Comparison of ENCODE assay signal across 13 cellular contexts in the genomic region with DNA sequence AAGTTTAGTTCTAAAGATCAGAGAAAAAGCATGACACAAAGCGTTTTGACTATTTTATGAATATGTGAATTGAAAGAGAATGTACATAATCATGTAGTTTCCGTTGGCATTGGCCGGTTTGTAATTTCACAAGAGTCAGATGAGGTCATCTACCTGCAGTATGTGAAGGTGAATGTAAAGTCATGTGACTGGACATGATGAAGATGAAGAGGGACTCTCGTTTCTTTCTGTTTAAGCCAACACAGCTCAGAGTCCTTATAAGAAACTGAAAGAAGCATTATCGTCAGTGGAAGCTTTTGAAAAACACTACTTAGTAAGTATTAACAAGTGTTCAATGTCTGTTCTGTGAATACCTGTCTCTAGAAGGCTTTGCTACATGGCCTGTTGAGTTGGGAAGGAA. TPM values are rescaled to one million over a fixed set of nuclear protein-coding genes. Genes with fewer than 3 reads are reported as not detected.
DNase-seq lines count a peak whose midpoint lies in the region; ATAC-seq and TF ChIP-seq lines count a peak whose summit lies in the region.
"Had no signal": no experiment of that assay in that cellular context is flagged by ENCODE, and none has a peak within 500 bp of the region (broad histone marks: within the 10 kb centered on the region; RNA-seq: fewer than 3 reads in every experiment).

No MANE protein-coding gene starts in this region.

- no peak overlapping the region for H4K5ac ChIP-seq in H9 (ENCODE audit: insufficient read length, low read depth, low read length)

- no peaks in the 10 kb centered on the region for H3K27me3 Mint-ChIP-seq in activated naive CD4-positive, alpha-beta T cell treated with anti-CD3 and anti-CD28 coated beads for 36 hours (ENCODE audit: low read depth)
- H3K27me3 Mint-ChIP-seq in CD8-positive, alpha-beta T cell (ENCODE audit: low read depth), result no peaks in the 10 kb centered on the region
- H3K27me3 Mint-ChIP-seq in activated CD8-positive, alpha-beta T cell treated with anti-CD3 and anti-CD28 coated beads for 36 hours, result no peaks in the 10 kb centered on the region
- H3K27me3 Mint-ChIP-seq in immature natural killer cell (ENCODE audit: low read depth in 3 of 3) (peaks cover 0 to 11% (median 10%) of the 10 kb centered on the region in 3 donors), H9 (ENCODE audit: low read depth) (no peaks in the 10 kb centered on the region)
- H3K27me3 Mint-ChIP-seq: B cell had no signal

- H3K36me3 ChIP-seq in CD8-positive, alpha-beta T cell (ENCODE audit: insufficient read depth, low read length), result peaks cover 21% of the 10 kb centered on the region
- peaks cover 43% of the 10 kb centered on the region for H3K36me3 ChIP-seq in A673 (ENCODE audit: insufficient read depth, low read length, poor library complexity, severe bottlenecking)

- H2BK20ac ChIP-seq in H9 (ENCODE audit: low read depth, low read length, poor library complexity, severe bottlenecking), result no peak overlapping the region

- no peaks in the 10 kb centered on the region for H3K27me3 ChIP-seq in CD8-positive, alpha-beta T cell (ENCODE audit: insufficient read depth, low read length)
- no peaks in the 10 kb centered on the region for H3K27me3 ChIP-seq in H9 (ENCODE audit: insufficient read depth, low read length)
- no peaks in the 10 kb centered on the region for H3K27me3 ChIP-seq in A673 (replicated peaks; ENCODE audit: insufficient read depth, low read depth, low read length, poor library complexity)

- H3K23me2 ChIP-seq in H9 (ENCODE audit: insufficient read length, low read depth, low read length, poor library complexity, severe bottlenecking), result no peaks in the 10 kb centered on the region

- H3K56ac ChIP-seq in H9 (ENCODE audit: insufficient read length, low read depth, low read length), result no peak overlapping the region

- H3K18ac ChIP-seq in H9 (ENCODE audit: insufficient read length, low read depth, low read length), result no peak overlapping the region

- H3K9me3 Mint-ChIP-seq in activated naive CD4-positive, alpha-beta T cell treated with anti-CD3 and anti-CD28 coated beads for 36 hours, result no peaks in the 10 kb centered on the region
- no peaks in the 10 kb centered on the region for H3K9me3 Mint-ChIP-seq in CD8-positive, alpha-beta T cell
- no peaks in the 10 kb centered on the region for H3K9me3 Mint-ChIP-seq in activated CD8-positive, alpha-beta T cell treated with anti-CD3 and anti-CD28 coated beads for 36 hours
- H3K9me3 Mint-ChIP-seq in immature natural killer cell (no peaks in the 10 kb centered on the region), H9 (no peaks in the 10 kb centered on the region; a peak in 1 of 5 replicates)
- H3K9me3 Mint-ChIP-seq: GM23338 had no signal

- CTCF ChIA-PET in activated naive CD4-positive, alpha-beta T cell treated with anti-CD3 and anti-CD28 coated beads for 36 hours (lab: Charles Lee), result no interaction called here
- CTCF ChIA-PET in CD8-positive, alpha-beta T cell (lab: Charles Lee), result no interaction called here
- CTCF ChIA-PET in activated CD8-positive, alpha-beta T cell treated with anti-CD3 and anti-CD28 coated beads for 36 hours (lab: Charles Lee), result no interaction called here
- CTCF ChIA-PET in A673 (lab: Charles Lee), result interaction anchor here (0.6 kb wide), 1 partner anchor 224 kb away, joined by 3 read pairs; no protein-coding TSS in a partner anchor

- H4K20me1 ChIP-seq in H9 (ENCODE audit: control insufficient read depth, insufficient read depth, insufficient read length), result no peaks in the 10 kb centered on the region

- H2AK5ac ChIP-seq in H9 (ENCODE audit: insufficient read length, low read length), result no peak overlapping the region

- H3K4me2 ChIP-seq in H9 (ENCODE audit: insufficient read depth, insufficient read length, low read length), result no peak overlapping the region
- H3K4me2 ChIP-seq: GM23338 had no signal

- H4K8ac ChIP-seq in H9 (replicated peaks; ENCODE audit: insufficient read length, low read depth, low read length), result no peak overlapping the region

- no peak for DNase-seq in activated naive CD4-positive, alpha-beta T cell treated with anti-CD3 and anti-CD28 coated beads for 36 hours
- no peak for DNase-seq in activated naive CD4-positive, alpha-beta T cell treated with anti-CD3 and anti-CD28 coated beads, Interleukin-2, amount 50 U/mL, for 16 hours
- DNase-seq in CD8-positive, alpha-beta T cell, result no peak
- no peak for DNase-seq in activated CD8-positive, alpha-beta T cell treated with anti-CD3 and anti-CD28 coated beads for 36 hours
- DNase-seq in immature natural killer cell, result no peak
- no peak for DNase-seq in H9
- no peak for DNase-seq in hepatic stellate cell (ENCODE audit: low spot score)
- no peak for DNase-seq in A673 (ENCODE audit: low spot score)
- DNase-seq: NCI-H1436, NCI-H2029 treated with DMSO at 0.1 percent for 48 hours, NCI-H510A treated with DMSO at 0.1 percent for 48 hours had no signal

- ATAC-seq in CD8-positive, alpha-beta T cell, result no peak
- no peak for ATAC-seq in activated CD8-positive, alpha-beta T cell treated with anti-CD3 and anti-CD28 coated beads for 36 hours
- ATAC-seq: GM23338 had no signal

- no TSS peak for BruUV-seq in A673 (replicated peaks; lab: Mats Ljungman, UMichigan)

- no peak overlapping the region for H4K91ac ChIP-seq in H9 (ENCODE audit: insufficient read length, low read depth, low read length)

- POLR2A ChIA-PET in CD8-positive, alpha-beta T cell (lab: Charles Lee), result no interaction called here
- POLR2A ChIA-PET in activated CD8-positive, alpha-beta T cell treated with anti-CD3 and anti-CD28 coated beads for 36 hours (lab: Charles Lee), result interaction anchor here (1.1 to 1.9 kb wide), 2 partner anchors 8 to 11 kb away, joined by 3 to 12 read pairs; no protein-coding TSS in a partner anchor
- POLR2A ChIA-PET in A673 (lab: Charles Lee; ENCODE audit: low non-redundant PET), result no interaction called here

- peaks cover 40% of the 10 kb centered on the region for H3K36me3 Mint-ChIP-seq in activated naive CD4-positive, alpha-beta T cell treated with anti-CD3 and anti-CD28 coated beads for 36 hours (ENCODE audit: low read depth)
- peaks cover 84% of the 10 kb centered on the region for H3K36me3 Mint-ChIP-seq in CD8-positive, alpha-beta T cell
- peaks cover 50% of the 10 kb centered on the region for H3K36me3 Mint-ChIP-seq in activated CD8-positive, alpha-beta T cell treated with anti-CD3 and anti-CD28 coated beads for 36 hours (ENCODE audit: low read depth)
- H3K36me3 Mint-ChIP-seq in immature natural killer cell (peaks cover 48 to 61% (median 53%) of the 10 kb centered on the region in 3 donors), H9 (ENCODE audit: insufficient read depth in 1 of 3, low read depth in 3 of 3) (peaks cover 24 to 62% (median 55%) of the 10 kb centered on the region in 3 experiments; a peak in 6 of 7 replicates)

- peaks cover 15% of the 10 kb centered on the region for H3K4me1 ChIP-seq in CD8-positive, alpha-beta T cell (ENCODE audit: insufficient read depth, low read length)
- H3K4me1 ChIP-seq in H9 (ENCODE audit: insufficient read depth, low read length) (no peaks in the 10 kb centered on the region), A673 (ENCODE audit: insufficient read depth, low read length, poor library complexity, severe bottlenecking) (no peaks in the 10 kb centered on the region)

- no peak overlapping the region for H2BK5ac ChIP-seq in H9 (ENCODE audit: insufficient read length, low read length)

- H3K27ac ChIP-seq in CD8-positive, alpha-beta T cell (ENCODE audit: low read depth, low read length), result no peak overlapping the region
- H3K27ac ChIP-seq in H9 (ENCODE audit: insufficient read length, low read depth, low read length) (no peak overlapping the region), A673 (ENCODE audit: low read depth, low read length, poor library complexity, severe bottlenecking) (no peak overlapping the region)

- H3K4me3 Mint-ChIP-seq in activated naive CD4-positive, alpha-beta T cell treated with anti-CD3 and anti-CD28 coated beads for 36 hours, result no peak overlapping the region
- H3K4me3 Mint-ChIP-seq in CD8-positive, alpha-beta T cell, result no peak overlapping the region
- H3K4me3 Mint-ChIP-seq in activated CD8-positive, alpha-beta T cell treated with anti-CD3 and anti-CD28 coated beads for 36 hours, result no peak overlapping the region
- H3K4me3 Mint-ChIP-seq in immature natural killer cell (no peak overlapping the region), H9 (no peak overlapping the region)
- H3K4me3 Mint-ChIP-seq: B cell, GM23338 had no signal

- H2BK12ac ChIP-seq in H9 (ENCODE audit: insufficient read length, low read depth, low read length), result no peak overlapping the region

- H3K79me2 ChIP-seq in H9 (ENCODE audit: insufficient read depth, low read length), result no peaks in the 10 kb centered on the region

- H3T11ph ChIP-seq in H9 (ENCODE audit: low read length), result no peak overlapping the region

- no peak overlapping the region for H3K14ac ChIP-seq in H9 (ENCODE audit: insufficient read depth, low read length)

- H2BK15ac ChIP-seq in H9 (ENCODE audit: low read depth, low read length), result no peak overlapping the region

- H2BK120ac ChIP-seq in H9 (ENCODE audit: low read depth, low read length, poor library complexity, severe bottlenecking), result no peak overlapping the region

- H3K9me3 ChIP-seq in CD8-positive, alpha-beta T cell (ENCODE audit: low read length), result no peaks in the 10 kb centered on the region
- H3K9me3 ChIP-seq in H9 (ENCODE audit: control insufficient read depth, low read depth, low read length), result no peaks in the 10 kb centered on the region
- H3K9me3 ChIP-seq in A673 (ENCODE audit: low read depth, low read length, poor library complexity, severe bottlenecking), result no peaks in the 10 kb centered on the region

- H3K4ac ChIP-seq in H9 (ENCODE audit: low read depth, low read length), result no peak overlapping the region

- no peak overlapping the region for H2AFZ ChIP-seq in H9 (ENCODE audit: low read length)
- H2AFZ ChIP-seq: GM23338 had no signal

- WGBS in H9 (ENCODE audit: extremely low coverage, insufficient read length, low lambda C conversion rate), result no CpG with 5 or more reads among the region's 5 CpGs

- H3K4me3 ChIP-seq in CD8-positive, alpha-beta T cell (ENCODE audit: low read depth, low read length), result no peak overlapping the region
- no peak overlapping the region for H3K4me3 ChIP-seq in A673 (ENCODE audit: low read depth, low read length, poor library complexity, severe bottlenecking)
- H3K4me3 ChIP-seq: GM23338 had no signal

- no peak overlapping the region for H3K23ac ChIP-seq in H9 (ENCODE audit: insufficient read length, low read depth, low read length)

- H3K9ac ChIP-seq in H9 (ENCODE audit: extremely low read depth, insufficient read length, low read length), result no peak overlapping the region

- peaks cover 29% of the 10 kb centered on the region for H3K4me1 Mint-ChIP-seq in activated naive CD4-positive, alpha-beta T cell treated with anti-CD3 and anti-CD28 coated beads for 36 hours (ENCODE audit: low read depth)
- peaks cover 49% of the 10 kb centered on the region for H3K4me1 Mint-ChIP-seq in CD8-positive, alpha-beta T cell (ENCODE audit: low read depth)
- H3K4me1 Mint-ChIP-seq in activated CD8-positive, alpha-beta T cell treated with anti-CD3 and anti-CD28 coated beads for 36 hours (ENCODE audit: low read depth), result peaks cover 46% of the 10 kb centered on the region
- peaks cover 76 to 89% of the 10 kb centered on the region in 2 donors for H3K4me1 Mint-ChIP-seq in immature natural killer cell
- peaks cover 12% of the 10 kb centered on the region in 2 experiments for H3K4me1 Mint-ChIP-seq in H9

- no peak for TF ChIP-seq CTCF in CD8-positive, alpha-beta T cell (IDR thresholded peaks at IDR 0.05)
- no peak for TF ChIP-seq CTCF in activated CD8-positive, alpha-beta T cell treated with anti-CD3 and anti-CD28 coated beads for 36 hours (IDR thresholded peaks at IDR 0.05)
- TF ChIP-seq CTCF in H9 (conservative IDR thresholded peaks at IDR 0.05), result no peak
- TF ChIP-seq CTCF in A673 (conservative IDR thresholded peaks at IDR 0.05; ENCODE audit: low read depth, low read length), result no peak

- no peaks in the 10 kb centered on the region for H3K79me1 ChIP-seq in H9 (ENCODE audit: insufficient read depth, low read depth, low read length, poor library complexity, severe bottlenecking)

- H3K27ac Mint-ChIP-seq in activated naive CD4-positive, alpha-beta T cell treated with anti-CD3 and anti-CD28 coated beads for 36 hours, result peak overlapping the region; percentile 79
- H3K27ac Mint-ChIP-seq in CD8-positive, alpha-beta T cell, result peak overlapping the region; percentile 46
- peak overlapping the region; percentile 41 for H3K27ac Mint-ChIP-seq in activated CD8-positive, alpha-beta T cell treated with anti-CD3 and anti-CD28 coated beads for 36 hours
- H3K27ac Mint-ChIP-seq in immature natural killer cell (peak overlapping the region; percentile 59 to 86 (median 69)), H9 (no peak overlapping the region)
- H3K27ac Mint-ChIP-seq: B cell, GM23338 had no signal

- intact Hi-C loops in activated naive CD4-positive, alpha-beta T cell treated with anti-CD3 and anti-CD28 coated beads for 36 hours (cut with micrococcal nuclease), result no loop called here
- intact Hi-C loops in CD8-positive, alpha-beta T cell (cut with DNase I, micrococcal nuclease), result no loop called here
- intact Hi-C loops in activated CD8-positive, alpha-beta T cell treated with anti-CD3 and anti-CD28 coated beads for 36 hours (cut with micrococcal nuclease), result no loop called here
- intact Hi-C loops in A673 (cut with micrococcal nuclease; ENCODE audit: unreplicated experiment), result no loop called here

RNA-seq across cellular contexts. Expression of a gene that starts 30.9 kb away (rescaled TPM):
- 10 to 100 TPM; 29.6 to 30.9 TPM for total RNA-seq in activated naive CD4-positive, alpha-beta T cell treated with anti-CD3 and anti-CD28 coated beads for 36 hours
- 10 to 100 TPM; 15.7 to 22.9 TPM for total RNA-seq in CD8-positive, alpha-beta T cell
- 10 to 100 TPM in 1 of 2 experiments, 1 to 10 TPM in 1; 9.3 to 10.1 TPM for total RNA-seq in activated CD8-positive, alpha-beta T cell treated with anti-CD3 and anti-CD28 coated beads for 36 hours
- 10 to 100 TPM in 1 of 3 donors, 1 to 10 TPM in 1, under 1 TPM in 1; 0.63 to 23.8 (median 7.4) TPM for polyA plus RNA-seq in immature natural killer cell
- total RNA-seq in H9 (2021) (6.0 and 6.3 TPM in 2 replicates), A673 (2021) (10.1 and 13.0 TPM in 2 replicates)

RNA-seq across cellular contexts. Expression of a gene that starts 57.2 kb away (rescaled TPM):
- total RNA-seq in activated naive CD4-positive, alpha-beta T cell treated with anti-CD3 and anti-CD28 coated beads for 36 hours, result 10 to 100 TPM; 21.3 to 27.4 TPM
- 10 to 100 TPM in 1 of 2 experiments, 1 to 10 TPM in 1; 8.2 to 10.4 TPM for total RNA-seq in CD8-positive, alpha-beta T cell
- 10 to 100 TPM; 10.3 to 11.8 TPM for total RNA-seq in activated CD8-positive, alpha-beta T cell treated with anti-CD3 and anti-CD28 coated beads for 36 hours
- 10 to 100 TPM; 20.9 to 51.9 (median 51.8) TPM for polyA plus RNA-seq in immature natural killer cell
- total RNA-seq in H9 (2021) (13.2 and 14.1 TPM in 2 replicates), A673 (2021) (13.1 and 16.3 TPM in 2 replicates)

Comparison
In these comparisons a context has a peak if more than half of its experiments do, and no peak if none do; other contexts are left out.
1. H3K27ac Mint-ChIP-seq: peak in activated naive CD4-positive, alpha-beta T cell treated with anti-CD3 and anti-CD28 coated beads for 36 hours (single experiment), CD8-positive, alpha-beta T cell (single experiment), activated CD8-positive, alpha-beta T cell treated with anti-CD3 and anti-CD28 coated beads for 36 hours (single experiment) and immature natural killer cell (6 of 6); none in H9 (0 of 3).